10 cellular contexts compared by ENCODE assay signal in genomic region chr3:146594843-146595482, GRCh38. TPM values are rescaled to one million over a fixed set of nuclear protein-coding genes. Genes with fewer than 3 reads are reported as not detected.
DNase-seq lines count a peak whose midpoint lies in the region; ATAC-seq, FAIRE-seq and TF ChIP-seq lines count a peak whose summit lies in the region.
"Had no signal": no experiment of that assay in that cellular context is flagged by ENCODE, and none has a peak within 500 bp of the region (broad histone marks: within the 10 kb centered on the region; RNA-seq: fewer than 3 reads in every experiment).

No MANE protein-coding gene starts in this region.

- no peaks in the 10 kb centered on the region for H3K27me3 ChIP-seq in BE2C

- H3K4me1 ChIP-seq in BE2C (no peaks in the 10 kb centered on the region), kidney (ENCODE audit: control insufficient read depth in 1 of 2, insufficient read depth in 1 of 2, low read depth in 1 of 2, low read length in 2 of 2) (no peaks in the 10 kb centered on the region)

- H3K36me3 ChIP-seq in BE2C, result no peaks in the 10 kb centered on the region
- H3K36me3 ChIP-seq in kidney (ENCODE audit: control insufficient read depth in 1 of 2, insufficient read depth in 2 of 2, low read length in 2 of 2), result no peaks in the 10 kb centered on the region

- FAIRE-seq in TTC549 (lab: Jason Lieb, UNC) (peak; percentile 53), kidney (lab: Jason Lieb, UNC) (peak; percentile 53), HTR-8/SVneo (lab: Jason Lieb, UNC) (no peak)

- H3K9me3 ChIP-seq in BE2C, result no peaks in the 10 kb centered on the region
- no peaks in the 10 kb centered on the region for H3K9me3 ChIP-seq in kidney (ENCODE audit: control insufficient read depth in 1 of 2, low read length in 2 of 2)

- no peak overlapping the region for H3K27ac ChIP-seq in kidney (ENCODE audit: low read depth in 2 of 2, low read length in 2 of 2)

- peak; percentile 33; the same call in 1 of the 2 replicates for TF ChIP-seq CTCF in BE2C (IDR thresholded peaks at IDR 0.05; ENCODE audit: low read depth, low read length)
- TF ChIP-seq CTCF in kidney (IDR thresholded peaks at IDR 0.05; ENCODE audit: borderline replicate concordance, extremely low read depth, insufficient read depth), result peak; percentile 17

- DNase-seq in BE2C, result no peak
- DNase-seq in kidney, result no peak
- no peak for DNase-seq in H4 (ENCODE audit: low spot score)
- no peak for DNase-seq in activated gamma-delta T cell treated with Interleukin-2 at 50 U/mL for 16 hours
- no peak for DNase-seq in HTR-8/SVneo (ENCODE audit: insufficient read length, low spot score)

- no peak overlapping the region for H3K4me3 ChIP-seq in BE2C (ENCODE audit: low read depth, low read length)
- no peak overlapping the region for H3K4me3 ChIP-seq in kidney (ENCODE audit: low read length in 2 of 2)

- intact Hi-C loops in kidney (cut with DNase I), result no loop called here

- no peak overlapping the region for H3K9ac ChIP-seq in kidney (ENCODE audit: low read length in 2 of 2)

- ATAC-seq in GM21529 (IDR thresholded peaks at IDR 0.05; ENCODE audit: unreplicated experiment) (peak; percentile 61), GM21717 (IDR thresholded peaks at IDR 0.05; ENCODE audit: unreplicated experiment) (no peak)

RNA-seq across cellular contexts. Expression of gene PLSCR5, which starts 10.2 kb away (rescaled TPM):
- polyA plus RNA-seq in BE2C (2012; ENCODE audit: insufficient read depth, insufficient read length, low read depth), result not detected
- not detected for total RNA-seq in kidney
- not detected for polyA plus RNA-seq in kidney (ENCODE audit: insufficient read depth, low read depth, low replicate concordance)
- total RNA-seq in H4 (2014; rRNA removed; shearing (Covaris generic)), result not detected in 2 replicates
- total RNA-seq: cardiac septum; T-helper 1 cell treated with Interleukin-12 subunit alpha and Interleukin-12 subunit beta and Interleukin-4 antibody, amounts not matched to agents 30 ng/mL and 1 ng/mL, for 36 hours had no signal

RNA-seq across cellular contexts. Expression of gene PLSCR1, which starts 50.6 kb away (rescaled TPM):
- polyA plus RNA-seq in BE2C (2012; ENCODE audit: insufficient read depth, insufficient read length, low read depth), result 0.71 TPM
- total RNA-seq in kidney, result 266 TPM
- 53.5 TPM for polyA plus RNA-seq in kidney (ENCODE audit: insufficient read depth, low read depth, low replicate concordance)
- 259 and 270 TPM in 2 replicates for total RNA-seq in H4 (2014; rRNA removed; shearing (Covaris generic))
